23 cellular contexts compared by ENCODE assay signal in the genomic region with DNA sequence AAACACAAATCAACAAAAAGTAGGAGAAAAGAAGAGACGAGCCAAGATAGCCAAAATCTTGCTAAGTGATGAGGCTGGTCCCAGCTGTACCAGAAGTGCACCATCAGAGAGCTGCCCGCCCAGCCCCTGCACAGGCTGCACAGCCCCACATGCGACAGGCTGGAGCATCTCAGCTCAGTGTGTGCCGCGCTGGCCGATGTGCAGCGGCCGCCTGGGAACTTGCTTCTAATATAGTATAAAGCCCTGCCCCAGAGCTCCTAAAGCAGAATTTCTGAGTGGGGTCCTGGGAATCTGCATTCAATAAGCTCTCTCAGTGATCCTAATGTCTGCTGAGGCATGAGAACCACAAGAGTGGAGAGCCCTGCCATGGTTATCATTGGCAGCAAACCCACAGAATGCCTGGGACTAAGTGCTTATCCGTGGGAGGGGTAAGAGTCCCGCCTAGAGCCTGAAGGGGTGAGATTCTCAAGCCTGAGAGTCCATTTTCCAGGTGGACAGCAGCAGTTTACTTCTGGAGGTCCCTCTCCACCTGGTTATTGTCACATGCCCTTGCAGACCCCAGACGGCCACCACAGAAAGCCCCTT.
"Had no signal": no experiment of that assay in that cellular context is flagged by ENCODE, and none has a peak within 500 bp of the region (broad histone marks: within the 10 kb centered on the region; RNA-seq: fewer than 3 reads in every experiment).

No MANE protein-coding gene starts in this region.

- DNase-seq: activated B cell treated with CpG ODN at 0.5 μM for 24 hours; activated CD4-positive, alpha-beta T cell treated with anti-CD3 and anti-CD28 coated beads, Interleukin-2, amount 50 U/mL, for 1 hour; activated CD8-positive, alpha-beta T cell treated with anti-CD3 and anti-CD28 coated beads for 36 hours; activated naive CD8-positive, alpha-beta T cell treated with anti-CD3 and anti-CD28 coated beads, Interleukin-2, amount 50 U/mL, for 24 hours; activated T-cell treated with anti-CD3 and anti-CD28 coated beads, Interleukin-2, amount 50 U/mL, for 48 hours; cerebellar nuclear complex; colonic mucosa; effector CD8-positive, alpha-beta T cell; gastrocnemius medialis; glutamatergic neuron; hippocampal formation; kidney; sigmoid colon; small intestine; stimulated activated CD4-positive, alpha-beta T cell treated with anti-CD3 and anti-CD28 coated beads, Interleukin-1b, Interleukin-23, amount 100 ng/mL, for 48 hours; stimulated activated naive CD4-positive, alpha-beta T cell treated with Interleukin-2 at 50 U/mL for 16 hours; T-helper 2 cell; trophoblast cell had no signal

- H3K4me3 Mint-ChIP-seq: activated B cell treated with CpG ODN at 0.5 μM for 24 hours; activated CD8-positive, alpha-beta T cell treated with anti-CD3 and anti-CD28 coated beads for 36 hours; activated naive CD4-positive, alpha-beta T cell treated with anti-CD3 and anti-CD28 coated beads, Interleukin-2, amount 50 U/mL, for 24 hours; activated naive CD8-positive, alpha-beta T cell treated with anti-CD3 and anti-CD28 coated beads, Interleukin-2, amount 50 U/mL, for 24 hours; nephron had no signal

- H3K9me3 Mint-ChIP-seq: activated B cell treated with CpG ODN at 0.5 μM for 24 hours; activated CD8-positive, alpha-beta T cell treated with anti-CD3 and anti-CD28 coated beads for 36 hours; activated naive CD4-positive, alpha-beta T cell treated with anti-CD3 and anti-CD28 coated beads, Interleukin-2, amount 50 U/mL, for 24 hours; activated naive CD8-positive, alpha-beta T cell treated with anti-CD3 and anti-CD28 coated beads, Interleukin-2, amount 50 U/mL, for 24 hours; activated T-helper 2 cell treated with anti-CD3 and anti-CD28 coated beads, Interferon-gamma antibody, Interleukin-2, Interleukin-4, amounts not matched to agents 10 μg/mL and 5 μg/mL and 100 μg/mL, durations not matched to agents 14 hours and 24 hours and 36 hours; nephron had no signal

- H3K27ac Mint-ChIP-seq: activated B cell treated with CpG ODN at 0.5 μM for 24 hours; activated CD8-positive, alpha-beta T cell treated with anti-CD3 and anti-CD28 coated beads for 36 hours; activated naive CD4-positive, alpha-beta T cell treated with anti-CD3 and anti-CD28 coated beads, Interleukin-2, amount 50 U/mL, for 24 hours; activated naive CD8-positive, alpha-beta T cell treated with anti-CD3 and anti-CD28 coated beads, Interleukin-2, amount 50 U/mL, for 24 hours; activated T-helper 2 cell treated with anti-CD3 and anti-CD28 coated beads, Interferon-gamma antibody, Interleukin-2, Interleukin-4, amounts not matched to agents 10 μg/mL and 5 μg/mL and 100 μg/mL, durations not matched to agents 14 hours and 24 hours and 36 hours; nephron had no signal

- H3K9me3 ChIP-seq: colonic mucosa, gastrocnemius medialis, sigmoid colon had no signal

- H3K27me3 Mint-ChIP-seq: activated B cell treated with CpG ODN at 0.5 μM for 24 hours; activated CD8-positive, alpha-beta T cell treated with anti-CD3 and anti-CD28 coated beads for 36 hours; activated naive CD4-positive, alpha-beta T cell treated with anti-CD3 and anti-CD28 coated beads, Interleukin-2, amount 50 U/mL, for 24 hours; activated naive CD8-positive, alpha-beta T cell treated with anti-CD3 and anti-CD28 coated beads, Interleukin-2, amount 50 U/mL, for 24 hours had no signal

- H3K27me3 ChIP-seq: colonic mucosa, gastrocnemius medialis, sigmoid colon had no signal

- H3K4me3 ChIP-seq: colonic mucosa, gastrocnemius medialis, lung, sigmoid colon had no signal

- H3K27ac ChIP-seq: colonic mucosa, epithelial cell of prostate, sigmoid colon had no signal

- ATAC-seq: activated CD8-positive, alpha-beta T cell treated with anti-CD3 and anti-CD28 coated beads for 36 hours; activated naive CD8-positive, alpha-beta T cell treated with anti-CD3 and anti-CD28 coated beads, Interleukin-2, amount 50 U/mL, for 24 hours; gastrocnemius medialis had no signal

- H3K4me1 Mint-ChIP-seq: activated naive CD4-positive, alpha-beta T cell treated with anti-CD3 and anti-CD28 coated beads, Interleukin-2, amount 50 U/mL, for 24 hours had no signal

- H3K36me3 ChIP-seq: colonic mucosa, gastrocnemius medialis, sigmoid colon had no signal

- H3K4me1 ChIP-seq: colonic mucosa had no signal

- H3K36me3 Mint-ChIP-seq: activated naive CD4-positive, alpha-beta T cell treated with anti-CD3 and anti-CD28 coated beads, Interleukin-2, amount 50 U/mL, for 24 hours had no signal
